1 cellular context compared by ENCODE assay signal in the genomic region with DNA sequence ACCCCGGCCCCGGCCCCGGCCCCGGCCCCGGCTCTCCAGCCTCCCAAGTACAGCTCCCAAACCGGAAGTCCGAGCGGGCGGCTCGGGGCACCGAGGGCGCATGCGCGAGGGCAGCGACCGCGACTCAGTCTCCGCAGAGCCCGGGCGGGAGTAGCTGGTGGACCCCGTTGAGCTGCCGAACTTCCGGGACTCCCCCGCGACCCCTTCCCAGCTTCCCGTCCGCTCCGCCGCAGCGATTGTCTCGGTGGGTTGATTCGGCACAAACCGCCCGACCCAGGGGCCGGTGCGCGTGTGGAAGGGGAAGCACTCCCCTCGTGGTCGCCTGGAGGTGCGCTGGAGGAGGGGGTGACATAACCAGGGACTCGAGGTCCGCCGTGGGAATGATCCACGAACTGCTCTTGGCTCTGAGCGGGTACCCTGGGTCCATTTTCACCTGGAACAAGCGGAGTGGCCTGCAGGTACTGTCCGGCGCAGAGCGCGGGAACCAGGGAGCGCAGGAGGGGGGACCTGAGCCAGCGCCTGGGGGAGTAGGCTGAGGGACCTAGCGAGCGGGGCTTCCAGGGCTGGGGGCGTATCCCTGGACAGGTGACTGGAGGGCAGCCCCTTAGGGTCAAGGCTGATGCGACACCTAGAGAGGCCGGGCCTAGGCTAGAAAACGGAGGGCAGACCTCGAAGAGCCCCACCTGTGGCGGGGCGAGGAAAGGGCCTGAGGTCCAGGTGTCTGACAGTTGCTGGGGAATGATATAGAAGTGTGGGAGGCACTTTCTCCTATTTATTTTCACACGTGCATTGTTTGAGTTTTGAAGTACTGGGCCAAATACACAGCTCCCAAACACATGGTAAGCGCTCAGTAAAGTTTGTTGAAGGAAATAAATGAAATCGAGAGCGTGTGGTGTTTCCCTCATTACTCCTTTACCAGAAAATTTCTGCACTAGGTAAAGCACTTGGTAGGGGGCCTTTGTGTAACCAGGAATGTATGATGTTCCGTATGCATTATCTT.
A peak's percentile ranks its signal among the peaks of the same experiment; 100 is the strongest.
TF ChIP-seq lines count a peak whose summit lies in the region.

A gene with protein sequence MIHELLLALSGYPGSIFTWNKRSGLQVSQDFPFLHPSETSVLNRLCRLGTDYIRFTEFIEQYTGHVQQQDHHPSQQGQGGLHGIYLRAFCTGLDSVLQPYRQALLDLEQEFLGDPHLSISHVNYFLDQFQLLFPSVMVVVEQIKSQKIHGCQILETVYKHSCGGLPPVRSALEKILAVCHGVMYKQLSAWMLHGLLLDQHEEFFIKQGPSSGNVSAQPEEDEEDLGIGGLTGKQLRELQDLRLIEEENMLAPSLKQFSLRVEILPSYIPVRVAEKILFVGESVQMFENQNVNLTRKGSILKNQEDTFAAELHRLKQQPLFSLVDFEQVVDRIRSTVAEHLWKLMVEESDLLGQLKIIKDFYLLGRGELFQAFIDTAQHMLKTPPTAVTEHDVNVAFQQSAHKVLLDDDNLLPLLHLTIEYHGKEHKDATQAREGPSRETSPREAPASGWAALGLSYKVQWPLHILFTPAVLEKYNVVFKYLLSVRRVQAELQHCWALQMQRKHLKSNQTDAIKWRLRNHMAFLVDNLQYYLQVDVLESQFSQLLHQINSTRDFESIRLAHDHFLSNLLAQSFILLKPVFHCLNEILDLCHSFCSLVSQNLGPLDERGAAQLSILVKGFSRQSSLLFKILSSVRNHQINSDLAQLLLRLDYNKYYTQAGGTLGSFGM (plus strand): TSS at position 127 of the 1,000 bp plus-strand sequence. CDS start 254 bp downstream, at position 381.
A gene (minus strand): TSS at position 69 of the 1,000 bp plus-strand sequence. CDS start 1,130 bp downstream, outside the sequence.

TF ChIP-seq in HepG2, 621 proteins besides CTCF, POLR2A, EP300 and RAD21 (continued from another document and continues in another):
- TF ChIP-seq, protein P1, sequence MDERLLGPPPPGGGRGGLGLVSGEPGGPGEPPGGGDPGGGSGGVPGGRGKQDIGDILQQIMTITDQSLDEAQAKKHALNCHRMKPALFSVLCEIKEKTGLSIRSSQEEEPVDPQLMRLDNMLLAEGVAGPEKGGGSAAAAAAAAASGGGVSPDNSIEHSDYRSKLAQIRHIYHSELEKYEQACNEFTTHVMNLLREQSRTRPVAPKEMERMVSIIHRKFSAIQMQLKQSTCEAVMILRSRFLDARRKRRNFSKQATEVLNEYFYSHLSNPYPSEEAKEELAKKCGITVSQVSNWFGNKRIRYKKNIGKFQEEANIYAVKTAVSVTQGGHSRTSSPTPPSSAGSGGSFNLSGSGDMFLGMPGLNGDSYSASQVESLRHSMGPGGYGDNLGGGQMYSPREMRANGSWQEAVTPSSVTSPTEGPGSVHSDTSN (CRISPR knock-in tag; IDR thresholded peaks at IDR 0.05), result no peak
- TF ChIP-seq ZC3H13 (CRISPR knock-in tag; IDR thresholded peaks at IDR 0.05) (peak; percentile 81; the same call in 1 of the 2 replicates), SALL2 (CRISPR knock-in tag; IDR thresholded peaks at IDR 0.05) (no peak; the same call in 1 of the 2 replicates), ZNF761 (CRISPR knock-in tag; conservative IDR thresholded peaks at IDR 0.05) (no peak), RBM39 (IDR thresholded peaks at IDR 0.05; ENCODE audit: low read depth, low read length, poor library complexity, severe bottlenecking) (peak; percentile 73), CEBPB (IDR thresholded peaks at IDR 0.05; ENCODE audit: borderline replicate concordance, low read depth, low read length) (no peak), ZNF329 (CRISPR knock-in tag; IDR thresholded peaks at IDR 0.05; ENCODE audit: low read depth) (0 out of 2 replicates have a peak, but pooled peaks have one; percentile 48), GATA4 (IDR thresholded peaks at IDR 0.05; ENCODE audit: borderline replicate concordance, low read depth) (0 out of 2 replicates have a peak, but pooled peaks have one; percentile 23), SRSF4 (IDR thresholded peaks at IDR 0.05; ENCODE audit: low read depth, low read length, poor library complexity, severe bottlenecking) (no peak), AGO1 (IDR thresholded peaks at IDR 0.05; ENCODE audit: low read depth, low read length, poor library complexity, severe bottlenecking) (peak; percentile 49), DNMT1 (CRISPR knock-in tag; IDR thresholded peaks at IDR 0.05) (0 out of 2 replicates have a peak, but pooled peaks have one; percentile 36), SMAD3 (CRISPR knock-in tag; IDR thresholded peaks at IDR 0.05) (0 out of 2 replicates have a peak, but pooled peaks have one; percentile 24), ZNF883 (CRISPR knock-in tag; IDR thresholded peaks at IDR 0.05; ENCODE audit: not compliant biosample characterization) (peak; percentile 90), ZNF577 (CRISPR knock-in tag; IDR thresholded peaks at IDR 0.05; ENCODE audit: borderline replicate concordance, low read depth) (no peak), ARNTL (CRISPR knock-in tag; IDR thresholded peaks at IDR 0.05) (no peak; the same call in 1 of the 2 replicates), RXRA (CRISPR knock-in tag; IDR thresholded peaks at IDR 0.05) (peak; percentile 82), GATAD1 (CRISPR knock-in tag; IDR thresholded peaks at IDR 0.05) (peak; percentile 83), ZBTB7A (CRISPR knock-in tag; IDR thresholded peaks at IDR 0.05) (peak; percentile 52), HDAC1 (CRISPR knock-in tag; IDR thresholded peaks at IDR 0.05) (peak; percentile 95), YY1 (IDR thresholded peaks at IDR 0.05; ENCODE audit: insufficient read depth, insufficient replicate concordance, low read depth, low read length) (peak; percentile 46), HNRNPK (IDR thresholded peaks at IDR 0.05; ENCODE audit: low read depth, low read length, poor library complexity, severe bottlenecking) (no peak), HOXA3 (CRISPR knock-in tag; IDR thresholded peaks at IDR 0.05) (peak; percentile 56; the same call in 1 of the 2 replicates), ZNF160 (CRISPR knock-in tag; IDR thresholded peaks at IDR 0.05) (peak; percentile 87)
- TF ChIP-seq, protein P2, sequence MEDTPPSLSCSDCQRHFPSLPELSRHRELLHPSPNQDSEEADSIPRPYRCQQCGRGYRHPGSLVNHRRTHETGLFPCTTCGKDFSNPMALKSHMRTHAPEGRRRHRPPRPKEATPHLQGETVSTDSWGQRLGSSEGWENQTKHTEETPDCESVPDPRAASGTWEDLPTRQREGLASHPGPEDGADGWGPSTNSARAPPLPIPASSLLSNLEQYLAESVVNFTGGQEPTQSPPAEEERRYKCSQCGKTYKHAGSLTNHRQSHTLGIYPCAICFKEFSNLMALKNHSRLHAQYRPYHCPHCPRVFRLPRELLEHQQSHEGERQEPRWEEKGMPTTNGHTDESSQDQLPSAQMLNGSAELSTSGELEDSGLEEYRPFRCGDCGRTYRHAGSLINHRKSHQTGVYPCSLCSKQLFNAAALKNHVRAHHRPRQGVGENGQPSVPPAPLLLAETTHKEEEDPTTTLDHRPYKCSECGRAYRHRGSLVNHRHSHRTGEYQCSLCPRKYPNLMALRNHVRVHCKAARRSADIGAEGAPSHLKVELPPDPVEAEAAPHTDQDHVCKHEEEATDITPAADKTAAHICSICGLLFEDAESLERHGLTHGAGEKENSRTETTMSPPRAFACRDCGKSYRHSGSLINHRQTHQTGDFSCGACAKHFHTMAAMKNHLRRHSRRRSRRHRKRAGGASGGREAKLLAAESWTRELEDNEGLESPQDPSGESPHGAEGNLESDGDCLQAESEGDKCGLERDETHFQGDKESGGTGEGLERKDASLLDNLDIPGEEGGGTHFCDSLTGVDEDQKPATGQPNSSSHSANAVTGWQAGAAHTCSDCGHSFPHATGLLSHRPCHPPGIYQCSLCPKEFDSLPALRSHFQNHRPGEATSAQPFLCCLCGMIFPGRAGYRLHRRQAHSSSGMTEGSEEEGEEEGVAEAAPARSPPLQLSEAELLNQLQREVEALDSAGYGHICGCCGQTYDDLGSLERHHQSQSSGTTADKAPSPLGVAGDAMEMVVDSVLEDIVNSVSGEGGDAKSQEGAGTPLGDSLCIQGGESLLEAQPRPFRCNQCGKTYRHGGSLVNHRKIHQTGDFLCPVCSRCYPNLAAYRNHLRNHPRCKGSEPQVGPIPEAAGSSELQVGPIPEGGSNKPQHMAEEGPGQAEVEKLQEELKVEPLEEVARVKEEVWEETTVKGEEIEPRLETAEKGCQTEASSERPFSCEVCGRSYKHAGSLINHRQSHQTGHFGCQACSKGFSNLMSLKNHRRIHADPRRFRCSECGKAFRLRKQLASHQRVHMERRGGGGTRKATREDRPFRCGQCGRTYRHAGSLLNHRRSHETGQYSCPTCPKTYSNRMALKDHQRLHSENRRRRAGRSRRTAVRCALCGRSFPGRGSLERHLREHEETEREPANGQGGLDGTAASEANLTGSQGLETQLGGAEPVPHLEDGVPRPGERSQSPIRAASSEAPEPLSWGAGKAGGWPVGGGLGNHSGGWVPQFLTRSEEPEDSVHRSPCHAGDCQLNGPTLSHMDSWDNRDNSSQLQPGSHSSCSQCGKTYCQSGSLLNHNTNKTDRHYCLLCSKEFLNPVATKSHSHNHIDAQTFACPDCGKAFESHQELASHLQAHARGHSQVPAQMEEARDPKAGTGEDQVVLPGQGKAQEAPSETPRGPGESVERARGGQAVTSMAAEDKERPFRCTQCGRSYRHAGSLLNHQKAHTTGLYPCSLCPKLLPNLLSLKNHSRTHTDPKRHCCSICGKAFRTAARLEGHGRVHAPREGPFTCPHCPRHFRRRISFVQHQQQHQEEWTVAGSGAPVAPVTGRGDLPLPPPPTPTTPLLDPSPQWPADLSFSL (CRISPR knock-in tag; IDR thresholded peaks at IDR 0.05), result no peak
- TF ChIP-seq, protein P3, sequence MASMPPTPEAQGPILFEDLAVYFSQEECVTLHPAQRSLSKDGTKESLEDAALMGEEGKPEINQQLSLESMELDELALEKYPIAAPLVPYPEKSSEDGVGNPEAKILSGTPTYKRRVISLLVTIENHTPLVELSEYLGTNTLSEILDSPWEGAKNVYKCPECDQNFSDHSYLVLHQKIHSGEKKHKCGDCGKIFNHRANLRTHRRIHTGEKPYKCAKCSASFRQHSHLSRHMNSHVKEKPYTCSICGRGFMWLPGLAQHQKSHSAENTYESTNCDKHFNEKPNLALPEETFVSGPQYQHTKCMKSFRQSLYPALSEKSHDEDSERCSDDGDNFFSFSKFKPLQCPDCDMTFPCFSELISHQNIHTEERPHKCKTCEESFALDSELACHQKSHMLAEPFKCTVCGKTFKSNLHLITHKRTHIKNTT (CRISPR knock-in tag; IDR thresholded peaks at IDR 0.05), result no peak
- TF ChIP-seq, protein P4, sequence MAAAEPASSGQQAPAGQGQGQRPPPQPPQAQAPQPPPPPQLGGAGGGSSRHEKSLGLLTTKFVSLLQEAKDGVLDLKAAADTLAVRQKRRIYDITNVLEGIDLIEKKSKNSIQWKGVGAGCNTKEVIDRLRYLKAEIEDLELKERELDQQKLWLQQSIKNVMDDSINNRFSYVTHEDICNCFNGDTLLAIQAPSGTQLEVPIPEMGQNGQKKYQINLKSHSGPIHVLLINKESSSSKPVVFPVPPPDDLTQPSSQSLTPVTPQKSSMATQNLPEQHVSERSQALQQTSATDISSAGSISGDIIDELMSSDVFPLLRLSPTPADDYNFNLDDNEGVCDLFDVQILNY (CRISPR knock-in tag; conservative IDR thresholded peaks at IDR 0.05), result no peak
- TF ChIP-seq, protein P5, sequence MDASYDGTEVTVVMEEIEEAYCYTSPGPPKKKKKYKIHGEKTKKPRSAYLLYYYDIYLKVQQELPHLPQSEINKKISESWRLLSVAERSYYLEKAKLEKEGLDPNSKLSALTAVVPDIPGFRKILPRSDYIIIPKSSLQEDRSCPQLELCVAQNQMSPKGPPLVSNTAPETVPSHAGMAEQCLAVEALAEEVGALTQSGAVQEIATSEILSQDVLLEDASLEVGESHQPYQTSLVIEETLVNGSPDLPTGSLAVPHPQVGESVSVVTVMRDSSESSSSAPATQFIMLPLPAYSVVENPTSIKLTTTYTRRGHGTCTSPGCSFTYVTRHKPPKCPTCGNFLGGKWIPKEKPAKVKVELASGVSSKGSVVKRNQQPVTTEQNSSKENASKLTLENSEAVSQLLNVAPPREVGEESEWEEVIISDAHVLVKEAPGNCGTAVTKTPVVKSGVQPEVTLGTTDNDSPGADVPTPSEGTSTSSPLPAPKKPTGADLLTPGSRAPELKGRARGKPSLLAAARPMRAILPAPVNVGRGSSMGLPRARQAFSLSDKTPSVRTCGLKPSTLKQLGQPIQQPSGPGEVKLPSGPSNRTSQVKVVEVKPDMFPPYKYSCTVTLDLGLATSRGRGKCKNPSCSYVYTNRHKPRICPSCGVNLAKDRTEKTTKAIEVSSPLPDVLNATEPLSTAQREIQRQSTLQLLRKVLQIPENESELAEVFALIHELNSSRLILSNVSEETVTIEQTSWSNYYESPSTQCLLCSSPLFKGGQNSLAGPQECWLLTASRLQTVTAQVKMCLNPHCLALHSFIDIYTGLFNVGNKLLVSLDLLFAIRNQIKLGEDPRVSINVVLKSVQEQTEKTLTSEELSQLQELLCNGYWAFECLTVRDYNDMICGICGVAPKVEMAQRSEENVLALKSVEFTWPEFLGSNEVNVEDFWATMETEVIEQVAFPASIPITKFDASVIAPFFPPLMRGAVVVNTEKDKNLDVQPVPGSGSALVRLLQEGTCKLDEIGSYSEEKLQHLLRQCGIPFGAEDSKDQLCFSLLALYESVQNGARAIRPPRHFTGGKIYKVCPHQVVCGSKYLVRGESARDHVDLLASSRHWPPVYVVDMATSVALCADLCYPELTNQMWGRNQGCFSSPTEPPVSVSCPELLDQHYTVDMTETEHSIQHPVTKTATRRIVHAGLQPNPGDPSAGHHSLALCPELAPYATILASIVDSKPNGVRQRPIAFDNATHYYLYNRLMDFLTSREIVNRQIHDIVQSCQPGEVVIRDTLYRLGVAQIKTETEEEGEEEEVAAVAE (CRISPR knock-in tag; IDR thresholded peaks at IDR 0.05; ENCODE audit: borderline replicate concordance), result no peak
- TF ChIP-seq, protein P6, sequence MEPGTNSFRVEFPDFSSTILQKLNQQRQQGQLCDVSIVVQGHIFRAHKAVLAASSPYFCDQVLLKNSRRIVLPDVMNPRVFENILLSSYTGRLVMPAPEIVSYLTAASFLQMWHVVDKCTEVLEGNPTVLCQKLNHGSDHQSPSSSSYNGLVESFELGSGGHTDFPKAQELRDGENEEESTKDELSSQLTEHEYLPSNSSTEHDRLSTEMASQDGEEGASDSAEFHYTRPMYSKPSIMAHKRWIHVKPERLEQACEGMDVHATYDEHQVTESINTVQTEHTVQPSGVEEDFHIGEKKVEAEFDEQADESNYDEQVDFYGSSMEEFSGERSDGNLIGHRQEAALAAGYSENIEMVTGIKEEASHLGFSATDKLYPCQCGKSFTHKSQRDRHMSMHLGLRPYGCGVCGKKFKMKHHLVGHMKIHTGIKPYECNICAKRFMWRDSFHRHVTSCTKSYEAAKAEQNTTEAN (CRISPR knock-in tag; conservative IDR thresholded peaks at IDR 0.05), result no peak
- TF ChIP-seq, protein P7, sequence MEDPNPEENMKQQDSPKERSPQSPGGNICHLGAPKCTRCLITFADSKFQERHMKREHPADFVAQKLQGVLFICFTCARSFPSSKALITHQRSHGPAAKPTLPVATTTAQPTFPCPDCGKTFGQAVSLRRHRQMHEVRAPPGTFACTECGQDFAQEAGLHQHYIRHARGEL (CRISPR knock-in tag; IDR thresholded peaks at IDR 0.05), result peak; percentile 80
- TF ChIP-seq, protein P8, sequence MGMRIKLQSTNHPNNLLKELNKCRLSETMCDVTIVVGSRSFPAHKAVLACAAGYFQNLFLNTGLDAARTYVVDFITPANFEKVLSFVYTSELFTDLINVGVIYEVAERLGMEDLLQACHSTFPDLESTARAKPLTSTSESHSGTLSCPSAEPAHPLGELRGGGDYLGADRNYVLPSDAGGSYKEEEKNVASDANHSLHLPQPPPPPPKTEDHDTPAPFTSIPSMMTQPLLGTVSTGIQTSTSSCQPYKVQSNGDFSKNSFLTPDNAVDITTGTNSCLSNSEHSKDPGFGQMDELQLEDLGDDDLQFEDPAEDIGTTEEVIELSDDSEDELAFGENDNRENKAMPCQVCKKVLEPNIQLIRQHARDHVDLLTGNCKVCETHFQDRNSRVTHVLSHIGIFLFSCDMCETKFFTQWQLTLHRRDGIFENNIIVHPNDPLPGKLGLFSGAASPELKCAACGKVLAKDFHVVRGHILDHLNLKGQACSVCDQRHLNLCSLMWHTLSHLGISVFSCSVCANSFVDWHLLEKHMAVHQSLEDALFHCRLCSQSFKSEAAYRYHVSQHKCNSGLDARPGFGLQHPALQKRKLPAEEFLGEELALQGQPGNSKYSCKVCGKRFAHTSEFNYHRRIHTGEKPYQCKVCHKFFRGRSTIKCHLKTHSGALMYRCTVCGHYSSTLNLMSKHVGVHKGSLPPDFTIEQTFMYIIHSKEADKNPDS (CRISPR knock-in tag; IDR thresholded peaks at IDR 0.05), result no peak; the same call in 1 of the 2 replicates
